Comparison of ENCODE assay signal across 9 cellular contexts in the genomic region with DNA sequence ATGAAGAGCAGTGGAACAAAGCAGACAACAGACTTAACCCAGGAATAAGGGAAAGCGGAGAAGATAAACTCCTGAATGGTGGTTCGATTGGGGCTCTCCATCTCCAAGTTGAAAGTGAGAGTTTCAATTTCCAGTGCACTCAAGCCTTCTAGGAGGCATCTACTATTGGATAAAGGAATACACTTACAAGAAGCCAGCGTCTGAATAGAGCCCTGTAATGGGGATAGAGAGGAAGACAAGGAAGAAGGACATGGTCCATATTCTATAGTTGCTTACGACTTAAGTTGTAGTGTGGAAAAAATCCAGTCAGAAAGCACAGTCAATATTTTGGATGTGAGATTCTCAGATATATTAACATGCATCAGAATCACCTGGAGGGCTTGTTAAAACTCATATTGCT. TPM values are rescaled to one million over a fixed set of nuclear protein-coding genes. Genes with fewer than 3 reads are reported as not detected.
"Had no signal": no experiment of that assay in that cellular context is flagged by ENCODE, and none has a peak within 500 bp of the region (broad histone marks: within the 10 kb centered on the region; RNA-seq: fewer than 3 reads in every experiment).

A gene with protein sequence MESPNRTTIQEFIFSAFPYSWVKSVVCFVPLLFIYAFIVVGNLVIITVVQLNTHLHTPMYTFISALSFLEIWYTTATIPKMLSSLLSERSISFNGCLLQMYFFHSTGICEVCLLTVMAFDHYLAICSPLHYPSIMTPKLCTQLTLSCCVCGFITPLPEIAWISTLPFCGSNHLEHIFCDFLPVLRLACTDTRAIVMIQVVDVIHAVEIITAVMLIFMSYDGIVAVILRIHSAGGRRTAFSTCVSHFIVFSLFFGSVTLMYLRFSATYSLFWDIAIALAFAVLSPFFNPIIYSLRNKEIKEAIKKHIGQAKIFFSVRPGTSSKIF (minus strand): TSS at position 101 of the 400 bp plus-strand sequence. CDS start 0 bp downstream, at position 101.

- DNase-seq: IMR-90, KBM-7, KG1 had no signal

- FAIRE-seq: HepG2, HTR-8/SVneo had no signal

- H3K27ac ChIP-seq: HL-60 had no signal

- ATAC-seq: HepG2 had no signal

RNA-seq across cellular contexts. Expression of the gene that starts here (rescaled TPM):
- total RNA-seq: HepG2, HT-29, HT1080, IMR-90 had no signal
- polyA plus RNA-seq: HepG2, IgD-negative memory B cell, IMR-90 had no signal
